In the genomic region with DNA sequence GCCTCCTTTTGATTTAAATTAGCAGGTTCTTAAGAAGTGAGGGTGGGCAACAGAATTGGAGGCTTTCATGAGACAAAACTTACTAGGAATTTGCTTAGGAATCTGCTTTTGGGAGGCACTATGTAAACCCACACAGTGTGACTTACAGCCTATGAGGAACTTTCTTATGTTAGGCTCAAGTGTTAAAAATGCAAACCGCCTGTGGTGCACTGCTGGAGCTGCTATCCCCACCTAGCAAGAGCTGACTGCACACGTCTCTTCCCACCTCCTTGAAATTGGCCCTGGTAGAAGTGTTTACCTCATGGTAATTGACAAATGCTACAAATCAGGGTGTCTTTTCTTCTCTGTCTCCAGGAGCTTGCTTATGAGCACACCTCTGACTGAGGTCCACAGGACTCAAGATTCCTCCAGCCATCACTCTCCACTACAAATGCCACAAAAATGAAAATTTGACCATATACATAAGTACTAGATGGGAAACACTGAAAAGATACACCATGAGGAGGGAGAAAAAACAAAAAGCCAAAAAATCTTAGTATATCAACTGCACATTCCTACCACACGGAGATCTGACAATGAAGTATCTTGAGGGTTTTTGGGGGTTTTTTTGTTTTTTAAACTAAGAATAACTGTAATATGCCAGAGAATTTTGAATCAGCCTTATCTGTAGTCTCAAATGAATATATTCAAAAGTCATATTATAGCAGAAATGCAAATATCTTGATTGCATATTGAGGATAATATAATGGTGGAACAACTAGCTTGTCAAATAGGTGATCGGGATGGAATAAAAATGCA, we compare ENCODE assay signal across 2 cellular contexts.
TF ChIP-seq lines count a peak whose summit lies in the region.

No MANE protein-coding gene starts in this region.

TF ChIP-seq in HCT116, 20 proteins besides CTCF, POLR2A, EP300 and RAD21:
- TF ChIP-seq EZH2 (IDR thresholded peaks at IDR 0.05) (no peak), SP1 (IDR thresholded peaks at IDR 0.05; ENCODE audit: low read depth) (no peak), CEBPB (IDR thresholded peaks at IDR 0.05; ENCODE audit: low read depth) (no peak), SRF (IDR thresholded peaks at IDR 0.05; ENCODE audit: low read depth) (no peak), FOSL1 (IDR thresholded peaks at IDR 0.05; ENCODE audit: low read depth) (no peak), CBX3 (IDR thresholded peaks at IDR 0.05; ENCODE audit: low read depth) (no peak), ZNF274 (IDR thresholded peaks at IDR 0.05; ENCODE audit: low read depth, low read length) (no peak), MAX (IDR thresholded peaks at IDR 0.05) (no peak)
- TF ChIP-seq, protein P1, sequence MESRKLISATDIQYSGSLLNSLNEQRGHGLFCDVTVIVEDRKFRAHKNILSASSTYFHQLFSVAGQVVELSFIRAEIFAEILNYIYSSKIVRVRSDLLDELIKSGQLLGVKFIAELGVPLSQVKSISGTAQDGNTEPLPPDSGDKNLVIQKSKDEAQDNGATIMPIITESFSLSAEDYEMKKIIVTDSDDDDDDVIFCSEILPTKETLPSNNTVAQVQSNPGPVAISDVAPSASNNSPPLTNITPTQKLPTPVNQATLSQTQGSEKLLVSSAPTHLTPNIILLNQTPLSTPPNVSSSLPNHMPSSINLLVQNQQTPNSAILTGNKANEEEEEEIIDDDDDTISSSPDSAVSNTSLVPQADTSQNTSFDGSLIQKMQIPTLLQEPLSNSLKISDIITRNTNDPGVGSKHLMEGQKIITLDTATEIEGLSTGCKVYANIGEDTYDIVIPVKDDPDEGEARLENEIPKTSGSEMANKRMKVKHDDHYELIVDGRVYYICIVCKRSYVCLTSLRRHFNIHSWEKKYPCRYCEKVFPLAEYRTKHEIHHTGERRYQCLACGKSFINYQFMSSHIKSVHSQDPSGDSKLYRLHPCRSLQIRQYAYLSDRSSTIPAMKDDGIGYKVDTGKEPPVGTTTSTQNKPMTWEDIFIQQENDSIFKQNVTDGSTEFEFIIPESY (IDR thresholded peaks at IDR 0.05; ENCODE audit: extremely low read depth, insufficient replicate concordance, low read length) = no peak

TF ChIP-seq in K562, 482 proteins besides CTCF, POLR2A, EP300 and RAD21:
- TF ChIP-seq TEAD2 (tag; IDR thresholded peaks at IDR 0.05) (0 out of 2 replicates have a peak, but pooled peaks have one; percentile 9), MTF1 (CRISPR knock-in tag; IDR thresholded peaks at IDR 0.05; ENCODE audit: borderline replicate concordance) (no peak), IRF2 (CRISPR knock-in tag; IDR thresholded peaks at IDR 0.05) (no peak)
